ENCODE assay signal across 37 cellular contexts in genomic region chr1:63307196-63307794, GRCh38. TPM values are rescaled to one million over a fixed set of nuclear protein-coding genes. Genes with fewer than 3 reads are reported as not detected.
"Had no signal": no experiment of that assay in that cellular context is flagged by ENCODE, and none has a peak within 500 bp of the region (broad histone marks: within the 10 kb centered on the region; RNA-seq: fewer than 3 reads in every experiment).

No MANE protein-coding gene starts in this region.

- H3K4me1 ChIP-seq: adrenal gland, ascending aorta, body of pancreas, breast epithelium had no signal

- H3K27me3 ChIP-seq: ascending aorta, body of pancreas had no signal

- H3K9me3 ChIP-seq: adrenal gland, ascending aorta had no signal

- ATAC-seq: activated naive CD4-positive, alpha-beta T cell treated with anti-CD3 and anti-CD28 coated beads, Interleukin-2, amount 50 U/mL, for 72 hours; activated naive CD8-positive, alpha-beta T cell treated with anti-CD3 and anti-CD28 coated beads, Interleukin-2, amount 50 U/mL, for 24 hours; activated T-cell treated with anti-CD3 and anti-CD28 coated beads, Interleukin-2, amount 50 U/mL, for 4 hours; activated T-cell treated with anti-CD3 and anti-CD28 coated beads, Interleukin-2, amount 50 U/mL, for 72 hours; activated T-helper 17 cell treated with anti-CD3 and anti-CD28 coated beads, Interleukin-2, amount 50 U/mL, for 72 hours; body of pancreas had no signal

- DNase-seq: activated effector memory CD4-positive, alpha-beta T cell treated with anti-CD3 and anti-CD28 coated beads, Interleukin-2, amount 50 U/mL, for 16 hours; activated effector memory CD4-positive, alpha-beta T cell treated with Interleukin-2 at 50 U/mL for 16 hours; activated gamma-delta T cell; activated gamma-delta T cell treated with Interleukin-2 at 50 U/mL for 16 hours; activated naive CD4-positive, alpha-beta T cell; activated naive CD4-positive, alpha-beta T cell treated with anti-CD3 and anti-CD28 coated beads for 36 hours; activated naive CD4-positive, alpha-beta T cell treated with anti-CD3 and anti-CD28 coated beads, Interleukin-2, amount 10 ng/mL, durations not matched to agents 7 days and 5 days; activated naive CD4-positive, alpha-beta T cell treated with anti-CD3 and anti-CD28 coated beads, Interleukin-2, amount 50 U/mL, for 16 hours; activated naive CD4-positive, alpha-beta T cell treated with Interleukin-2 at 50 U/mL for 16 hours; activated naive CD8-positive, alpha-beta T cell treated with anti-CD3 and anti-CD28 coated beads for 36 hours; activated naive CD8-positive, alpha-beta T cell treated with anti-CD3 and anti-CD28 coated beads, Interleukin-2, amount 10 ng/mL, durations not matched to agents 7 days and 5 days; activated naive CD8-positive, alpha-beta T cell treated with anti-CD3 and anti-CD28 coated beads, Interleukin-2, amount 50 U/mL, for 24 hours; activated T-cell treated with anti-CD3 and anti-CD28 coated beads, Interleukin-2, amount 50 U/mL, for 24 hours; activated T-cell treated with anti-CD3 and anti-CD28 coated beads, Interleukin-2, amount 50 U/mL, for 4 hours; activated T-cell treated with anti-CD3 and anti-CD28 coated beads, Interleukin-2, amount 50 U/mL, for 48 hours; activated T-cell treated with anti-CD3 and anti-CD28 coated beads, Interleukin-2, amount 50 U/mL, for 72 hours; adrenal gland; amniotic stem cell; amygdala; anterior cingulate cortex; aorta; body of pancreas; brain microvascular endothelial cell; caudate nucleus; central memory CD4-positive, alpha-beta T cell; cerebellar nuclear complex had no signal

- H3K36me3 ChIP-seq: adrenal gland, ascending aorta, brain microvascular endothelial cell, breast epithelium, cardiac muscle cell had no signal

- H3K4me3 ChIP-seq: adrenal gland, ascending aorta, body of pancreas, breast epithelium, cardiac muscle cell had no signal

- H3K27ac ChIP-seq: adrenal gland, ascending aorta, body of pancreas, brain microvascular endothelial cell, breast epithelium, cardiac muscle cell had no signal

- FAIRE-seq: astrocyte, bronchial epithelial cell had no signal

RNA-seq across cellular contexts. Expression of gene FOXD3, which starts 15.1 kb away (rescaled TPM):
- total RNA-seq: activated naive CD4-positive, alpha-beta T cell treated with anti-CD3 and anti-CD28 coated beads for 36 hours; activated naive CD4-positive, alpha-beta T cell treated with anti-CD3 and anti-CD28 coated beads, Interleukin-2, amount 50 U/mL, for 72 hours; activated naive CD8-positive, alpha-beta T cell treated with anti-CD3 and anti-CD28 coated beads for 36 hours; activated naive CD8-positive, alpha-beta T cell treated with anti-CD3 and anti-CD28 coated beads, Interleukin-2, amount 10 ng/mL, durations not matched to agents 7 days and 5 days; activated T-cell treated with anti-CD3 and anti-CD28 coated beads, Interleukin-2, amount 50 U/mL, for 4 hours; activated T-cell treated with anti-CD3 and anti-CD28 coated beads, Interleukin-2, amount 50 U/mL, for 72 hours; activated T-helper 1 cell treated with anti-CD3 and anti-CD28 coated beads, Interleukin-12 subunit alpha, Interleukin-12 subunit beta, Interleukin-2, Interleukin-4 antibody, amounts not matched to agents 30 ng/mL and 10 ng/mL and 1 ng/mL, durations not matched to agents 14 hours and 24 hours and 36 hours; activated T-helper 17 cell treated with anti-CD3 and anti-CD28 coated beads, Interleukin-2, amount 50 U/mL, for 72 hours; activated T-helper 2 cell treated with anti-CD3 and anti-CD28 coated beads, Interferon-gamma antibody, Interleukin-2, Interleukin-4, amounts not matched to agents 10 μg/mL and 5 μg/mL and 100 μg/mL, durations not matched to agents 14 hours and 24 hours and 36 hours; ascending aorta; astrocyte; breast epithelium; bronchial epithelial cell; cardiac muscle cell; cerebellum; chondrocyte had no signal
- polyA plus RNA-seq: aorta, cardiac muscle cell had no signal
